9 cellular contexts compared by ENCODE assay signal in the genomic region with DNA sequence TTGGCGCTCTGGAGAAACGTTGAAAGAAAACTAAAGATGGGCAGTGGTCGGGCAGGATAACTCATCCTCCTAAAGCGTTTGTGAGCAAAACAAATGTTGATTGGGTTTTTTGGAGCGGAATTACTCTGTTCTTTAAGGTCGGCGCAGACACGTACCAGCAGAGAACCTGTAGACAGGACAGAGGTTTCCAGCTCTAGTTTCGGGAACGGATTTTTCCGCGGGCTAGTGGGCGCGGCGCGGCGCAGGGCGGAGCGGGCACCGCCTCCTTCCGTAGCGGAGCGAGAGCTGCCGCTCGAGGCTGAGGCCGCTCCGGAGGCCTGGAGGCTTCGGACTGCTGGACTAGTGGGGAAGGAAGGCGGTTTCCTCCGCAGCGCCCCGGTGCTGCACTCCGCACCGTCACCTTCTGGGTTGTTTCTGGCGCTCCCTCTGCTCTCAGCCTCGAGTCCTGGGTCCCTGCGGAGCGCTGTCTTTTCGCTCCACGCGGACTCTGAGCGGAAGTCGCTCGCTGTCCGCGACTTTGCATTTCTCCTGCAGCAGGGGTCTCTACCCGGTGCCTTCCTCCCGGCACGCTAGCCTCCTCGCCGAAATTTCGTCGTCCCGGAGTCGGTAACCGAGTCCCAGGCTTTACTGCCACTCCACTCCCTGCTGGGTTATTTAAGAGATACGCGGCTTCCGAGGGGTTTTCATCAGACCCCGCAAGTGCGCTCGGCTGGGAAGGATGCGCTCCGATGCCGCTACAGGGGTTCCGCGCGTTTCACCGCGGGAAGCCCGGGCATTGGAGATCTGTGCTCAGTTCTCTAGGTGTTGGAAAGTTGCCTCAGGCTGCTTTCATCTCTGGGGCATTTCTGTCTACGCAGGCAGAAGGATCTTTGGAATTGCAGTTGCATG. TPM values are rescaled to one million over a fixed set of nuclear protein-coding genes. Genes with fewer than 3 reads are reported as not detected.
DNase-seq lines count a peak whose midpoint lies in the region; ATAC-seq, FAIRE-seq and TF ChIP-seq lines count a peak whose summit lies in the region.
"Had no signal": no experiment of that assay in that cellular context is flagged by ENCODE, and none has a peak within 500 bp of the region (broad histone marks: within the 10 kb centered on the region; RNA-seq: fewer than 3 reads in every experiment).

No MANE protein-coding gene starts in this region.

- H3K27ac ChIP-seq in HUES64 (ENCODE audit: low read depth, low read length), result no peak overlapping the region
- no peak overlapping the region for H3K27ac ChIP-seq in muscle layer of colon (ENCODE audit: low read depth, low read length)

- peaks cover 34% of the 10 kb centered on the region for H3K4me1 ChIP-seq in HUES64 (ENCODE audit: insufficient read depth, low read length)
- H3K4me1 ChIP-seq in muscle layer of colon (ENCODE audit: insufficient read depth, low read length), result peaks cover 9% of the 10 kb centered on the region

- peak; percentile 21 for DNase-seq in AG08395 (ENCODE audit: low spot score)
- DNase-seq in bronchial epithelial cell (ENCODE audit: low read depth), result peak; percentile 11
- no peak for DNase-seq in effector CD8-positive, alpha-beta T cell (lab: John Stamatoyannopoulos, UW)
- no peak for DNase-seq in A172 (ENCODE audit: low spot score)

- WGBS in HUES64, result under 1% methylated on average over 72 of the region's 72 CpGs

- H3K4me3 ChIP-seq in HUES64 (ENCODE audit: low read length), result peak overlapping the region; percentile 30
- no peak overlapping the region for H3K4me3 ChIP-seq in bronchial epithelial cell (ENCODE audit: low read depth, low read length)
- peak overlapping the region; percentile 18 to 33 for H3K4me3 ChIP-seq in muscle layer of colon (ENCODE audit: low read depth in 1 of 2, low read length in 2 of 2)

- H3K36me3 ChIP-seq in HUES64 (ENCODE audit: insufficient read depth, low read length), result no peaks in the 10 kb centered on the region
- H3K36me3 ChIP-seq in bronchial epithelial cell (ENCODE audit: control insufficient read depth, insufficient read depth, low read length), result no peaks in the 10 kb centered on the region
- H3K36me3 ChIP-seq in muscle layer of colon (ENCODE audit: insufficient read depth, low read length), result no peaks in the 10 kb centered on the region

- FAIRE-seq in bronchial epithelial cell (lab: Jason Lieb, UNC), result no peak

- H3K9me3 ChIP-seq in HUES64 (ENCODE audit: insufficient read depth, low read depth, low read length) (0 out of 2 replicates have a peak, but pooled peaks cover 1% of the 10 kb centered on the region), muscle layer of colon (ENCODE audit: low read length) (no peaks in the 10 kb centered on the region)

- H3K9ac ChIP-seq in HUES64 (ENCODE audit: low read depth, low read length) (no peak overlapping the region), muscle layer of colon (ENCODE audit: low read length) (no peak overlapping the region)

- ATAC-seq in HG03342 (IDR thresholded peaks at IDR 0.05; ENCODE audit: unreplicated experiment) (no peak), HG03457 (IDR thresholded peaks at IDR 0.05; ENCODE audit: unreplicated experiment) (no peak)

- H3K27me3 ChIP-seq in HUES64 (ENCODE audit: insufficient read depth, low read length) (peaks cover 100% of the 10 kb centered on the region), bronchial epithelial cell (ENCODE audit: control insufficient read depth, insufficient read depth, low read length) (peaks cover 72% of the 10 kb centered on the region), muscle layer of colon (ENCODE audit: control insufficient read depth in 1 of 2, insufficient read depth in 2 of 2, low read length in 2 of 2) (peaks cover 84 to 96% of the 10 kb centered on the region in 2 donors)

- no peak for TF ChIP-seq CTCF in bronchial epithelial cell (IDR thresholded peaks at IDR 0.05; ENCODE audit: insufficient read depth, low read length, severe bottlenecking)

RNA-seq across cellular contexts. Expression of gene FOXD2, which starts 7.0 kb away (rescaled TPM):
- polyA plus RNA-seq in HUES64 (2013, experiment 1 of 2), result not detected
- 0.13 TPM for polyA plus RNA-seq in HUES64 (2013, experiment 2 of 2)
- total RNA-seq in bronchial epithelial cell, result under 0.01 TPM in 1 of 2 replicates, not detected in the other
- total RNA-seq in A172 (2014; rRNA removed; shearing (Covaris generic)), result 0.07 and 0.55 TPM in 2 replicates

RNA-seq across cellular contexts. Expression of gene FOXE3, which starts 28.7 kb away (rescaled TPM):
- 0.25 TPM for polyA plus RNA-seq in HUES64 (2013, experiment 1 of 2)
- polyA plus RNA-seq in HUES64 (2013, experiment 2 of 2), result 0.38 TPM
- not detected in 2 replicates for total RNA-seq in bronchial epithelial cell
- not detected in 2 replicates for total RNA-seq in A172 (2014; rRNA removed; shearing (Covaris generic))
- total RNA-seq: lower leg skin had no signal

Comparison
In these comparisons a context has a peak if more than half of its experiments do, and no peak if none do; other contexts are left out.
1. DNase-seq: peak in AG08395 (single experiment) and bronchial epithelial cell (single experiment); none in effector CD8-positive, alpha-beta T cell (single experiment) and A172 (single experiment).